8 cellular contexts compared by ENCODE assay signal in genomic region chr22:46367707-46368191, GRCh38. TPM values are rescaled to one million over a fixed set of nuclear protein-coding genes. Genes with fewer than 3 reads are reported as not detected.
A peak's percentile ranks its signal among the peaks of the same experiment; 100 is the strongest.
DNase-seq lines count a peak whose midpoint lies in the region; ATAC-seq and TF ChIP-seq lines count a peak whose summit lies in the region.

No MANE protein-coding gene starts in this region.

- H3K4me1 ChIP-seq in stomach = peaks cover 4 to 26% (median 15%) of the 10 kb centered on the region in 4 donors

- peaks cover 17% of the 10 kb centered on the region for H3K4me1 Mint-ChIP-seq in activated CD8-positive, alpha-beta T cell treated with anti-CD3 and anti-CD28 coated beads, Interleukin-2, amount 10 ng/mL, durations not matched to agents 7 days and 5 days (ENCODE audit: low read depth)
- peaks cover 37 to 44% of the 10 kb centered on the region in 2 donors for H3K4me1 Mint-ChIP-seq in effector memory CD8-positive, alpha-beta T cell (ENCODE audit: low read depth in 2 of 2)
- peaks cover 16 to 26% (median 16%) of the 10 kb centered on the region in 3 donors for H3K4me1 Mint-ChIP-seq in naive B cell

- no peak for TF ChIP-seq EP300 in stomach (IDR thresholded peaks at IDR 0.05)

- DNase-seq in 8988T (peak; percentile 81), GM13976 (ENCODE audit: low spot score) (peak; percentile 93), NCI-H774 (lab: John Stamatoyannopoulos, UW) (peak; percentile 50), naive B cell (peak; percentile 80), stomach (peak; percentile 89)
- peak; percentile 80 for DNase-seq in activated CD8-positive, alpha-beta T cell treated with anti-CD3 and anti-CD28 coated beads, Interleukin-2, amount 10 ng/mL, durations not matched to agents 7 days and 5 days
- DNase-seq in effector memory CD8-positive, alpha-beta T cell = peak; percentile 76 to 80 (median 79)

- WGBS in stomach, 5 donors = 33 to 41% (median 40%) methylated on average over 16 to 19 of the region's 19 CpGs

- H3K27me3 Mint-ChIP-seq in activated CD8-positive, alpha-beta T cell treated with anti-CD3 and anti-CD28 coated beads, Interleukin-2, amount 10 ng/mL, durations not matched to agents 7 days and 5 days (ENCODE audit: low read depth) = peaks cover 11% of the 10 kb centered on the region
- peaks cover 0 to 5% of the 10 kb centered on the region in 2 donors for H3K27me3 Mint-ChIP-seq in effector memory CD8-positive, alpha-beta T cell
- H3K27me3 Mint-ChIP-seq in naive B cell = peaks cover 0 to 32% (median 16%) of the 10 kb centered on the region in 3 donors

- peaks cover 0 to 26% (median 23%) of the 10 kb centered on the region in 4 donors for H3K36me3 ChIP-seq in stomach

- no peaks in the 10 kb centered on the region for H3K9me3 Mint-ChIP-seq in activated CD8-positive, alpha-beta T cell treated with anti-CD3 and anti-CD28 coated beads, Interleukin-2, amount 10 ng/mL, durations not matched to agents 7 days and 5 days (ENCODE audit: insufficient read depth)
- H3K9me3 Mint-ChIP-seq in effector memory CD8-positive, alpha-beta T cell = no peaks in the 10 kb centered on the region
- no peaks in the 10 kb centered on the region for H3K9me3 Mint-ChIP-seq in naive B cell

- H3K4me3 ChIP-seq in stomach = no peak overlapping the region

- no peak overlapping the region for H3K27ac Mint-ChIP-seq in activated CD8-positive, alpha-beta T cell treated with anti-CD3 and anti-CD28 coated beads, Interleukin-2, amount 10 ng/mL, durations not matched to agents 7 days and 5 days
- peak overlapping the region in 1 of 2 donors; percentile 67 for H3K27ac Mint-ChIP-seq in effector memory CD8-positive, alpha-beta T cell
- H3K27ac Mint-ChIP-seq in naive B cell = peak overlapping the region in 2 of 6 donors; percentile 59 to 93

- no peaks in the 10 kb centered on the region for H3K36me3 Mint-ChIP-seq in activated CD8-positive, alpha-beta T cell treated with anti-CD3 and anti-CD28 coated beads, Interleukin-2, amount 10 ng/mL, durations not matched to agents 7 days and 5 days (ENCODE audit: low read depth)
- peaks cover 4% of the 10 kb centered on the region for H3K36me3 Mint-ChIP-seq in effector memory CD8-positive, alpha-beta T cell (ENCODE audit: insufficient read depth)
- peaks cover 0 to 22% of the 10 kb centered on the region in 2 donors for H3K36me3 Mint-ChIP-seq in naive B cell

- POLR2A ChIA-PET in activated CD8-positive, alpha-beta T cell treated with anti-CD3 and anti-CD28 coated beads, Interleukin-2, amount 10 ng/mL, durations not matched to agents 7 days and 5 days (lab: Charles Lee) = no interaction called here

- ATAC-seq in activated CD8-positive, alpha-beta T cell treated with anti-CD3 and anti-CD28 coated beads, Interleukin-2, amount 10 ng/mL, durations not matched to agents 7 days and 5 days = peak; percentile 80
- ATAC-seq in effector memory CD8-positive, alpha-beta T cell (replicated peaks) = peak; percentile 35
- peak; percentile 72 to 89 for ATAC-seq in naive B cell (ENCODE audit: low read depth in 2 of 2)
- no peak for ATAC-seq in HG03460 (IDR thresholded peaks at IDR 0.05; ENCODE audit: unreplicated experiment)

- H3K4me3 Mint-ChIP-seq in activated CD8-positive, alpha-beta T cell treated with anti-CD3 and anti-CD28 coated beads, Interleukin-2, amount 10 ng/mL, durations not matched to agents 7 days and 5 days = no peak overlapping the region
- H3K4me3 Mint-ChIP-seq in effector memory CD8-positive, alpha-beta T cell = peak overlapping the region; percentile 44 to 53
- H3K4me3 Mint-ChIP-seq in naive B cell = peak overlapping the region in 2 of 8 donors; percentile 10 to 64

- no peak for TF ChIP-seq POLR2A in stomach (IDR thresholded peaks at IDR 0.05)

- in situ Hi-C loops in GM13976 (cut with MboI; ENCODE audit: low sequenced_read_pairs, unreplicated experiment) = no loop called here

- CTCF ChIA-PET in activated CD8-positive, alpha-beta T cell treated with anti-CD3 and anti-CD28 coated beads, Interleukin-2, amount 10 ng/mL, durations not matched to agents 7 days and 5 days (lab: Charles Lee) = interaction anchor here (0.6 to 2.6 kb wide), 27 partner anchors 9 to 541 kb away, joined by 3 to 68 read pairs (median 3); partner anchors contain the start of gene TTC38

- intact Hi-C loops in stomach (cut with DNase I; ENCODE audit: low total_unique reads) = no loop called here

- H3K27me3 ChIP-seq in stomach = peaks cover 0 to 47% (median 0%) of the 10 kb centered on the region in 3 donors

- no peaks in the 10 kb centered on the region for H3K9me3 ChIP-seq in stomach

- H3K27ac ChIP-seq in stomach = no peak overlapping the region

- TF ChIP-seq CTCF in GM13976 (IDR thresholded peaks at IDR 0.05; ENCODE audit: borderline replicate concordance, control extremely low read depth, extremely low read depth, insufficient read depth, missing control alignments) (peak; percentile 98), stomach (IDR thresholded peaks at IDR 0.05) (peak in 6 of 7 experiments; percentile 70 to 97 (median 86))

RNA-seq across cellular contexts. Expression of gene TRMU, which starts 32.2 kb away (rescaled TPM):
- total RNA-seq in activated CD8-positive, alpha-beta T cell treated with anti-CD3 and anti-CD28 coated beads, Interleukin-2, amount 10 ng/mL, durations not matched to agents 7 days and 5 days = 10 to 100 TPM; 84.0 to 84.6 TPM
- 10 to 100 TPM; 11.1 to 24.6 (median 17.4) TPM for polyA plus RNA-seq in naive B cell (ENCODE audit: low read depth in 6 of 6)
- total RNA-seq in stomach = 100 to 1,000 TPM in 1 of 5 donors, 10 to 100 TPM in 4; 47.9 to 114 (median 68.8) TPM
- 10 to 100 TPM; 23.8 to 30.0 (median 28.0) TPM for polyA plus RNA-seq in stomach
